3 cellular contexts compared by ENCODE assay signal in genomic region chr9:130454812-130455325, GRCh38.
A peak's percentile ranks its signal among the peaks of the same experiment; 100 is the strongest.
TF ChIP-seq lines count a peak whose summit lies in the region.

No MANE protein-coding gene starts in this region.

TF ChIP-seq in HEK293, 187 proteins besides CTCF, POLR2A, EP300 and RAD21 (continues in another document):
- TF ChIP-seq, protein P1, sequence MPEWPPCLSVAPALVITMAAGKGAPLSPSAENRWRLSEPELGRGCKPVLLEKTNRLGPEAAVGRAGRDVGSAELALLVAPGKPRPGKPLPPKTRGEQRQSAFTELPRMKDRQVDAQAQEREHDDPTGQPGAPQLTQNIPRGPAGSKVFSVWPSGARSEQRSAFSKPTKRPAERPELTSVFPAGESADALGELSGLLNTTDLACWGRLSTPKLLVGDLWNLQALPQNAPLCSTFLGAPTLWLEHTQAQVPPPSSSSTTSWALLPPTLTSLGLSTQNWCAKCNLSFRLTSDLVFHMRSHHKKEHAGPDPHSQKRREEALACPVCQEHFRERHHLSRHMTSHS (tag by site-specific recombination; IDR thresholded peaks at IDR 0.05): 0 out of 2 replicates have a peak, but pooled peaks have one; percentile 4
- TF ChIP-seq ZNF148 (tag by site-specific recombination; IDR thresholded peaks at IDR 0.05; ENCODE audit: borderline replicate concordance): 0 out of 2 replicates have a peak, but pooled peaks have one; percentile 26
- TF ChIP-seq ZNF621 (tag by site-specific recombination; IDR thresholded peaks at IDR 0.05): peak; percentile 31; the same call in 1 of the 2 replicates
- TF ChIP-seq ZNF658 (tag by site-specific recombination; IDR thresholded peaks at IDR 0.05): 0 out of 2 replicates have a peak, but pooled peaks have one; percentile 21
- no peak for TF ChIP-seq ZNF585B (tag by site-specific recombination; IDR thresholded peaks at IDR 0.05)
- TF ChIP-seq, protein P2, sequence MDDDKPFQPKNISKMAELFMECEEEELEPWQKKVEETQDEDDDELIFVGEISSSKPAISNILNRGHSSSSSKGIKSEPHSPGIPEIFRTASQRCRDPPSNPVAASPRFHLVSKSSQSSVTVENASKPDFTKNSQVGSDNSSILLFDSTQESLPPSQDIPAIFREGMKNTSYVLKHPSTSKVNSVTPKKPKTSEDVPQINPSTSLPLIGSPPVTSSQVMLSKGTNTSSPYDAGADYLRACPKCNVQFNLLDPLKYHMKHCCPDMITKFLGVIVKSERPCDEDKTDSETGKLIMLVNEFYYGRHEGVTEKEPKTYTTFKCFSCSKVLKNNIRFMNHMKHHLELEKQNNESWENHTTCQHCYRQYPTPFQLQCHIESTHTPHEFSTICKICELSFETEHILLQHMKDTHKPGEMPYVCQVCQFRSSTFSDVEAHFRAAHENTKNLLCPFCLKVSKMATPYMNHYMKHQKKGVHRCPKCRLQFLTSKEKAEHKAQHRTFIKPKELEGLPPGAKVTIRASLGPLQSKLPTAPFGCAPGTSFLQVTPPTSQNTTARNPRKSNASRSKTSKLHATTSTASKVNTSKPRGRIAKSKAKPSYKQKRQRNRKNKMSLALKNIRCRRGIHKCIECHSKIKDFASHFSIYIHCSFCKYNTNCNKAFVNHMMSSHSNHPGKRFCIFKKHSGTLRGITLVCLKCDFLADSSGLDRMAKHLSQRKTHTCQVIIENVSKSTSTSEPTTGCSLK (tag by site-specific recombination; IDR thresholded peaks at IDR 0.05): 0 out of 2 replicates have a peak, but pooled peaks have one; percentile 10
- TF ChIP-seq ZNF521 (tag by site-specific recombination; IDR thresholded peaks at IDR 0.05): peak; percentile 97
- TF ChIP-seq ZNF785 (tag by site-specific recombination; IDR thresholded peaks at IDR 0.05): peak; percentile 46; the same call in 1 of the 2 replicates
- TF ChIP-seq ZNF211 (tag by site-specific recombination; IDR thresholded peaks at IDR 0.05; ENCODE audit: low read depth): 0 out of 2 replicates have a peak, but pooled peaks have one; percentile 24
- TF ChIP-seq ZNF366 (tag by site-specific recombination; conservative IDR thresholded peaks at IDR 0.05): peak; percentile 100

TF ChIP-seq in IMR-90, 13 proteins besides CTCF, POLR2A, EP300 and RAD21:
- TF ChIP-seq USF2 (IDR thresholded peaks at IDR 0.05; ENCODE audit: low read depth, low read length) (no peak), NFE2L2 (IDR thresholded peaks at IDR 0.05; ENCODE audit: low read depth, low read length) (no peak), MAFK (IDR thresholded peaks at IDR 0.05; ENCODE audit: low read depth, low read length) (no peak), RFX5 (IDR thresholded peaks at IDR 0.05; ENCODE audit: low read depth, low read length) (no peak), BHLHE40 (IDR thresholded peaks at IDR 0.05; ENCODE audit: low read depth, low read length) (no peak), RCOR1 (IDR thresholded peaks at IDR 0.05; ENCODE audit: insufficient replicate concordance, low read length) (no peak)
TF ChIP-seq in IMR-90: peak in this region for 0.

TF ChIP-seq in H1, 55 proteins besides CTCF, POLR2A, EP300 and RAD21:
- TF ChIP-seq ASH2L (IDR thresholded peaks at IDR 0.05; ENCODE audit: low read length) (no peak), MAFK (IDR thresholded peaks at IDR 0.05; ENCODE audit: low read depth, low read length) (no peak), POLR2AphosphoS5 (IDR thresholded peaks at IDR 0.05; ENCODE audit: low read depth, low read length) (no peak), HDAC6 (IDR thresholded peaks at IDR 0.05; ENCODE audit: low read depth, low read length) (no peak), RBBP5 (IDR thresholded peaks at IDR 0.05; ENCODE audit: borderline replicate concordance, low read depth, low read length) (no peak)
